In the genomic region with DNA sequence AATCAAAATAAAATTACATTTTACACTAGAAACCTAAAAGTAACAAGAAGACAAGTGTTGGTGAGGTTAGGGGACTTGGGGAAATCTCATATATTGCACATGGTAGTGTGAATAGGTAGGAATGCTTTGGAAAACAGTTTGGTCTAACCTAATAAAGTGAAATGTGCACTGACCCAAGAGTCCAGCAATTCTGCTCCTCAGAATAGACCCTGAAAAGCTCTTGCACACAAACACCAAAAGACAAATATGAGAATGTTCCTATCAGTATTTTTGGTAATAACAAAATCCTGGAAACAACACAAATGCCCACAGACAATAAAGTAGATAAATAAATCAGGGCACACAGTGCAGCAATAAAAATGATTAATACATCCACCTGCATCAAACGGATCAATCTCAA, we compare ENCODE assay signal across 3 cellular contexts.
"Had no signal": no experiment of that assay in that cellular context is flagged by ENCODE, and none has a peak within 500 bp of the region (broad histone marks: within the 10 kb centered on the region; RNA-seq: fewer than 3 reads in every experiment).

No MANE protein-coding gene starts in this region.

- H3K4me3 ChIP-seq: GM12878 had no signal

- DNase-seq: GDM1, GF-D8 had no signal
